Comparison of ENCODE assay signal across 12 cellular contexts in genomic region chr16:75097191-75097761, GRCh38. TPM values are rescaled to one million over a fixed set of nuclear protein-coding genes. Genes with fewer than 3 reads are reported as not detected.
DNase-seq lines count a peak whose midpoint lies in the region; ATAC-seq and TF ChIP-seq lines count a peak whose summit lies in the region.
"Had no signal": no experiment of that assay in that cellular context is flagged by ENCODE, and none has a peak within 500 bp of the region (broad histone marks: within the 10 kb centered on the region; RNA-seq: fewer than 3 reads in every experiment).

No MANE protein-coding gene starts in this region.

- H3K23me2 ChIP-seq in H9 (ENCODE audit: insufficient read length, low read depth, low read length, poor library complexity, severe bottlenecking): no peaks in the 10 kb centered on the region

- no peak for TF ChIP-seq CTCF in H9 (conservative IDR thresholded peaks at IDR 0.05)
- no peak for TF ChIP-seq CTCF in psoas muscle (IDR thresholded peaks at IDR 0.05)
- TF ChIP-seq CTCF in BE2C (IDR thresholded peaks at IDR 0.05; ENCODE audit: low read depth, low read length): no peak

- H4K91ac ChIP-seq in H9 (ENCODE audit: insufficient read length, low read depth, low read length): no peak overlapping the region

- H2AFZ ChIP-seq in H9 (ENCODE audit: low read length): no peak overlapping the region

- WGBS in H9 (ENCODE audit: extremely low coverage, insufficient read length, low lambda C conversion rate): no CpG with 5 or more reads among the region's 10 CpGs
- 88 to 96% (median 92%) methylated on average over 10 of the region's 10 CpGs for WGBS in psoas muscle, 3 donors

- H3K4me3 ChIP-seq in psoas muscle: no peak overlapping the region
- H3K4me3 ChIP-seq in BE2C (ENCODE audit: low read depth, low read length): no peak overlapping the region
- H3K4me3 ChIP-seq: heart right ventricle, SK-N-MC had no signal

- H4K5ac ChIP-seq in H9 (ENCODE audit: insufficient read length, low read depth, low read length): no peak overlapping the region

- H3K79me2 ChIP-seq in H9 (ENCODE audit: insufficient read depth, low read length): no peaks in the 10 kb centered on the region

- H3K4me3 Mint-ChIP-seq in T-helper 2 cell treated with Interferon-gamma antibody and Interleukin-4, amounts not matched to agents 5 μg/mL and 100 μg/mL, for 36 hours: no peak overlapping the region
- H3K4me3 Mint-ChIP-seq in H9: no peak overlapping the region
- no peak overlapping the region for H3K4me3 Mint-ChIP-seq in effector memory CD8-positive, alpha-beta T cell

- no peak overlapping the region for H3K56ac ChIP-seq in H9 (ENCODE audit: insufficient read length, low read depth, low read length)

- no peak for ATAC-seq in effector memory CD8-positive, alpha-beta T cell (replicated peaks)
- ATAC-seq in psoas muscle: no peak

- H3K36me3 ChIP-seq in psoas muscle (ENCODE audit: insufficient read depth in 1 of 2, low read depth in 1 of 2) (peaks cover 0 to 24% of the 10 kb centered on the region in 2 donors), BE2C (no peaks in the 10 kb centered on the region; the same call in 1 of the 2 replicates)

- DNase-seq in T-helper 2 cell treated with Interferon-gamma antibody and Interleukin-4, amounts not matched to agents 5 μg/mL and 100 μg/mL, for 36 hours (ENCODE audit: low spot score): no peak
- DNase-seq in T-helper 2 cell: no peak
- DNase-seq in H9: no peak
- no peak for DNase-seq in effector memory CD8-positive, alpha-beta T cell
- DNase-seq in psoas muscle: no peak
- DNase-seq in DMS114 treated with DMSO at 0.1 percent for 48 hours (lab: John Stamatoyannopoulos, UW; ENCODE audit: unreplicated experiment): no peak
- DNase-seq in DMS 273 treated with DMSO at 0.1 percent for 48 hours (lab: John Stamatoyannopoulos, UW): no peak
- no peak for DNase-seq in BE2C
- DNase-seq: heart right ventricle, kidney glomerular epithelial cell, NCI-H1694 treated with DMSO at 0.1 percent for 48 hours had no signal

- no peak overlapping the region for H3K4ac ChIP-seq in H9 (ENCODE audit: low read depth, low read length)

- H4K8ac ChIP-seq in H9 (replicated peaks; ENCODE audit: insufficient read length, low read depth, low read length): no peak overlapping the region

- H2AK5ac ChIP-seq in H9 (ENCODE audit: insufficient read length, low read length): no peak overlapping the region

- H3K27ac ChIP-seq in H9 (ENCODE audit: insufficient read length, low read depth, low read length) (no peak overlapping the region), psoas muscle (peak overlapping the region; percentile 74)
- H3K27ac ChIP-seq: SK-N-MC had no signal

- H4K20me1 ChIP-seq in H9 (ENCODE audit: control insufficient read depth, insufficient read depth, insufficient read length): peaks cover 3% of the 10 kb centered on the region

- H3K9ac ChIP-seq in H9 (ENCODE audit: extremely low read depth, insufficient read length, low read length): no peak overlapping the region

- H3K27me3 ChIP-seq in H9 (ENCODE audit: insufficient read depth, low read length): no peaks in the 10 kb centered on the region
- no peaks in the 10 kb centered on the region for H3K27me3 ChIP-seq in psoas muscle (ENCODE audit: insufficient read depth in 3 of 3, low read length in 2 of 3)
- no peaks in the 10 kb centered on the region for H3K27me3 ChIP-seq in BE2C
- H3K27me3 ChIP-seq: heart right ventricle had no signal

- intact Hi-C loops in psoas muscle (cut with DNase I): no loop called here

- peaks cover 2% of the 10 kb centered on the region for H3K36me3 Mint-ChIP-seq in T-helper 2 cell treated with Interferon-gamma antibody and Interleukin-4, amounts not matched to agents 5 μg/mL and 100 μg/mL, for 36 hours (ENCODE audit: low read depth)
- H3K36me3 Mint-ChIP-seq in H9 (ENCODE audit: insufficient read depth in 1 of 3, low read depth in 3 of 3): peaks cover 4 to 18% (median 9%) of the 10 kb centered on the region in 3 experiments; a peak in 5 of 7 replicates
- peaks cover 8% of the 10 kb centered on the region for H3K36me3 Mint-ChIP-seq in effector memory CD8-positive, alpha-beta T cell (ENCODE audit: insufficient read depth)

- no peak overlapping the region for H2BK15ac ChIP-seq in H9 (ENCODE audit: low read depth, low read length)

- H3T11ph ChIP-seq in H9 (ENCODE audit: low read length): no peak overlapping the region

- H3K23ac ChIP-seq in H9 (ENCODE audit: insufficient read length, low read depth, low read length): no peak overlapping the region

- H2BK20ac ChIP-seq in H9 (ENCODE audit: low read depth, low read length, poor library complexity, severe bottlenecking): no peak overlapping the region

- peaks cover 40% of the 10 kb centered on the region for H3K4me1 Mint-ChIP-seq in T-helper 2 cell treated with Interferon-gamma antibody and Interleukin-4, amounts not matched to agents 5 μg/mL and 100 μg/mL, for 36 hours (ENCODE audit: low read depth)
- peaks cover 60 to 71% of the 10 kb centered on the region in 2 experiments for H3K4me1 Mint-ChIP-seq in H9
- H3K4me1 Mint-ChIP-seq in effector memory CD8-positive, alpha-beta T cell (ENCODE audit: low read depth in 2 of 2): peaks cover 7 to 29% of the 10 kb centered on the region in 2 donors

- no peak overlapping the region for H2BK120ac ChIP-seq in H9 (ENCODE audit: low read depth, low read length, poor library complexity, severe bottlenecking)

- H2BK5ac ChIP-seq in H9 (ENCODE audit: insufficient read length, low read length): no peak overlapping the region

- no peaks in the 10 kb centered on the region for H3K79me1 ChIP-seq in H9 (ENCODE audit: insufficient read depth, low read depth, low read length, poor library complexity, severe bottlenecking)

- H3K27ac Mint-ChIP-seq in T-helper 2 cell treated with Interferon-gamma antibody and Interleukin-4, amounts not matched to agents 5 μg/mL and 100 μg/mL, for 36 hours: peak overlapping the region; percentile 21
- H3K27ac Mint-ChIP-seq in H9: peak overlapping the region in 2 of 3 experiments; percentile 91; a peak in 2 of 7 replicates
- H3K27ac Mint-ChIP-seq in effector memory CD8-positive, alpha-beta T cell: peak overlapping the region; percentile 31 to 93

- no peaks in the 10 kb centered on the region for H3K9me3 Mint-ChIP-seq in T-helper 2 cell treated with Interferon-gamma antibody and Interleukin-4, amounts not matched to agents 5 μg/mL and 100 μg/mL, for 36 hours
- no peaks in the 10 kb centered on the region for H3K9me3 Mint-ChIP-seq in H9
- H3K9me3 Mint-ChIP-seq in effector memory CD8-positive, alpha-beta T cell: no peaks in the 10 kb centered on the region

- H3K4me2 ChIP-seq in H9 (ENCODE audit: insufficient read depth, insufficient read length, low read length): no peak overlapping the region

- no peak overlapping the region for H3K14ac ChIP-seq in H9 (ENCODE audit: insufficient read depth, low read length)

- H3K4me1 ChIP-seq in H9 (ENCODE audit: insufficient read depth, low read length) (peaks cover 17% of the 10 kb centered on the region; the same call in 1 of the 2 replicates), psoas muscle (peaks cover 46% of the 10 kb centered on the region), BE2C (peaks cover 11% of the 10 kb centered on the region)

- H2BK12ac ChIP-seq in H9 (ENCODE audit: insufficient read length, low read depth, low read length): no peak overlapping the region

- H3K9me3 ChIP-seq in H9 (ENCODE audit: control insufficient read depth, low read depth, low read length): no peaks in the 10 kb centered on the region
- no peaks in the 10 kb centered on the region for H3K9me3 ChIP-seq in psoas muscle
- H3K9me3 ChIP-seq in BE2C: no peaks in the 10 kb centered on the region
- H3K9me3 ChIP-seq: heart right ventricle had no signal

- H3K18ac ChIP-seq in H9 (ENCODE audit: insufficient read length, low read depth, low read length): no peak overlapping the region

- no peaks in the 10 kb centered on the region for H3K27me3 Mint-ChIP-seq in T-helper 2 cell treated with Interferon-gamma antibody and Interleukin-4, amounts not matched to agents 5 μg/mL and 100 μg/mL, for 36 hours (ENCODE audit: low read depth)
- H3K27me3 Mint-ChIP-seq in H9 (ENCODE audit: low read depth): no peaks in the 10 kb centered on the region
- H3K27me3 Mint-ChIP-seq in effector memory CD8-positive, alpha-beta T cell: no peaks in the 10 kb centered on the region

RNA-seq across cellular contexts. Expression of gene LDHD, which starts 19.3 kb away (rescaled TPM):
- total RNA-seq in H9 (2021): 14.5 and 14.7 TPM in 2 replicates
- 10 to 100 TPM; 26.2 to 66.6 (median 41.3) TPM for total RNA-seq in psoas muscle
- 10 to 100 TPM; 20.5 to 37.5 (median 27.8) TPM for polyA plus RNA-seq in psoas muscle
- 0.22 TPM for polyA plus RNA-seq in BE2C (2012; ENCODE audit: insufficient read depth, insufficient read length, low read depth)

RNA-seq across cellular contexts. Expression of gene ZFP1, which starts 51.0 kb away (rescaled TPM):
- total RNA-seq in H9 (2021) (13.7 and 15.3 TPM in 2 replicates), psoas muscle (1 to 10 TPM; 6.0 to 8.1 (median 6.4) TPM)
- polyA plus RNA-seq in psoas muscle: 10 to 100 TPM in 1 of 3 donors, 1 to 10 TPM in 2; 3.4 to 10.4 (median 4.5) TPM
- 34.8 TPM for polyA plus RNA-seq in BE2C (2012; ENCODE audit: insufficient read depth, insufficient read length, low read depth)

Comparison
In these comparisons a context has a peak if more than half of its experiments do, and no peak if none do; other contexts are left out.
1. H3K27ac Mint-ChIP-seq: peak in every context shown above with its lines; median percentile 91 in H9; 62 in effector memory CD8-positive, alpha-beta T cell; 21 in T-helper 2 cell treated with Interferon-gamma antibody and Interleukin-4, amounts not matched to agents 5 μg/mL and 100 μg/mL, for 36 hours.